Comparison of ENCODE assay signal across 1 cellular context in the genomic region with DNA sequence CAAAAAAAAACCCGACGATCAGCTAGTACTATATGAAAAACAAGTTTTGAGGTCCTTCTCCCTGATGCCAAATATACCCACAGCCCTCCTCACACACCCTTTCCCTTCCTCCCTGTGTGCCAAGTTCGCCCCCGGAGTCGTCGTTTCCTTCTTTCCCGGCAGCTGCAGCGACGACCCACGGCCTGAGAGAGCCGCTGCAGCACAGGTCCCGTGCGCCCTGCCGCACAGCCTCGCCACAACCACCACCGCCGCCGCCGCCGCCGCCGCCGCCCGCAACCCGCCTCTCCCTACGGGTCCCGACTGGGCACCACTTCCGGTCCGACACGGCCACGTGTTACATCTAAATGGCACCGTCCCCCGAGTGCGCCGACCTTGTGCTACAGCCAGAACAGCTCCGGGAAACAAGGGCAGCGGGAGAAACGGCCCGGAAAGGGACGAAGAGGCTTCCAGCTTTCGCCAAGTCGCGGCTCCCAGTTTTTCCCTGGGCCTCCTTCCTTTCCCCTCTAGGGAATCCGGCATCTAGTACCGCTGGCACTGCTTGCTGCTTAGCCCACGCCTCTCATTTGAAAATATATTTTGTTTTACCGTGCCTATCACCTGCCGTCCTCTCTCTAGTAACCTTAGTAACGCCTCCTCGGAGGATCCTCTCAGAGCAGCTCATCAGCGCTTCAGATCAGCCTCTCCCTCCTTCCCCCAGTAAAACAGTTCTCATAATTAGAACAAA.
TF ChIP-seq lines count a peak whose summit lies in the region.

A gene with protein sequence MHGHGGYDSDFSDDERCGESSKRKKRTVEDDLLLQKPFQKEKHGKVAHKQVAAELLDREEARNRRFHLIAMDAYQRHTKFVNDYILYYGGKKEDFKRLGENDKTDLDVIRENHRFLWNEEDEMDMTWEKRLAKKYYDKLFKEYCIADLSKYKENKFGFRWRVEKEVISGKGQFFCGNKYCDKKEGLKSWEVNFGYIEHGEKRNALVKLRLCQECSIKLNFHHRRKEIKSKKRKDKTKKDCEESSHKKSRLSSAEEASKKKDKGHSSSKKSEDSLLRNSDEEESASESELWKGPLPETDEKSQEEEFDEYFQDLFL (minus strand): TSS at position 315 of the 724 bp plus-strand sequence. CDS start 2,486 bp downstream, outside the sequence.

TF ChIP-seq in HepG2, 621 proteins besides CTCF, POLR2A, EP300 and RAD21 (continued from another document and continues in another):
- TF ChIP-seq, protein P1, sequence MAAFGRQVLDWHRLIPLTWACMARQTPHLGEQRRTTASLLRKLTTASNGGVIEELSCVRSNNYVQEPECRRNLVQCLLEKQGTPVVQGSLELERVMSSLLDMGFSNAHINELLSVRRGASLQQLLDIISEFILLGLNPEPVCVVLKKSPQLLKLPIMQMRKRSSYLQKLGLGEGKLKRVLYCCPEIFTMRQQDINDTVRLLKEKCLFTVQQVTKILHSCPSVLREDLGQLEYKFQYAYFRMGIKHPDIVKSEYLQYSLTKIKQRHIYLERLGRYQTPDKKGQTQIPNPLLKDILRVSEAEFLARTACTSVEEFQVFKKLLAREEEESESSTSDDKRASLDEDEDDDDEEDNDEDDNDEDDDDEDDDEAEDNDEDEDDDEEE (CRISPR knock-in tag; IDR thresholded peaks at IDR 0.05) = no peak
- TF ChIP-seq NAIF1 (CRISPR knock-in tag; IDR thresholded peaks at IDR 0.05; ENCODE audit: borderline replicate concordance) = peak; percentile 85
- TF ChIP-seq ZNF598 (CRISPR knock-in tag; IDR thresholded peaks at IDR 0.05; ENCODE audit: borderline replicate concordance) = peak; percentile 91
- peak; percentile 55; the same call in 1 of the 2 replicates for TF ChIP-seq ZFP82 (CRISPR knock-in tag; IDR thresholded peaks at IDR 0.05; ENCODE audit: borderline replicate concordance)
- peak; percentile 74; the same call in 1 of the 2 replicates for TF ChIP-seq ZNF543 (CRISPR knock-in tag; IDR thresholded peaks at IDR 0.05)
- peak; percentile 73 for TF ChIP-seq CREM (IDR thresholded peaks at IDR 0.05)
- no peak for TF ChIP-seq CREM (CRISPR knock-in tag; IDR thresholded peaks at IDR 0.05)
- peak; percentile 81; the same call in 1 of the 2 replicates for TF ChIP-seq MEIS1 (CRISPR knock-in tag; IDR thresholded peaks at IDR 0.05; ENCODE audit: borderline replicate concordance)
- TF ChIP-seq SAP130 (CRISPR knock-in tag; IDR thresholded peaks at IDR 0.05; ENCODE audit: low read depth) = peak; percentile 94
- peak; percentile 69; the same call in 1 of the 2 replicates for TF ChIP-seq EED (CRISPR knock-in tag; IDR thresholded peaks at IDR 0.05)
- TF ChIP-seq, protein P2, sequence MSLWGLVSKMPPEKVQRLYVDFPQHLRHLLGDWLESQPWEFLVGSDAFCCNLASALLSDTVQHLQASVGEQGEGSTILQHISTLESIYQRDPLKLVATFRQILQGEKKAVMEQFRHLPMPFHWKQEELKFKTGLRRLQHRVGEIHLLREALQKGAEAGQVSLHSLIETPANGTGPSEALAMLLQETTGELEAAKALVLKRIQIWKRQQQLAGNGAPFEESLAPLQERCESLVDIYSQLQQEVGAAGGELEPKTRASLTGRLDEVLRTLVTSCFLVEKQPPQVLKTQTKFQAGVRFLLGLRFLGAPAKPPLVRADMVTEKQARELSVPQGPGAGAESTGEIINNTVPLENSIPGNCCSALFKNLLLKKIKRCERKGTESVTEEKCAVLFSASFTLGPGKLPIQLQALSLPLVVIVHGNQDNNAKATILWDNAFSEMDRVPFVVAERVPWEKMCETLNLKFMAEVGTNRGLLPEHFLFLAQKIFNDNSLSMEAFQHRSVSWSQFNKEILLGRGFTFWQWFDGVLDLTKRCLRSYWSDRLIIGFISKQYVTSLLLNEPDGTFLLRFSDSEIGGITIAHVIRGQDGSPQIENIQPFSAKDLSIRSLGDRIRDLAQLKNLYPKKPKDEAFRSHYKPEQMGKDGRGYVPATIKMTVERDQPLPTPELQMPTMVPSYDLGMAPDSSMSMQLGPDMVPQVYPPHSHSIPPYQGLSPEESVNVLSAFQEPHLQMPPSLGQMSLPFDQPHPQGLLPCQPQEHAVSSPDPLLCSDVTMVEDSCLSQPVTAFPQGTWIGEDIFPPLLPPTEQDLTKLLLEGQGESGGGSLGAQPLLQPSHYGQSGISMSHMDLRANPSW (CRISPR knock-in tag; IDR thresholded peaks at IDR 0.05; ENCODE audit: borderline replicate concordance) = peak; percentile 84; the same call in 1 of the 2 replicates
- TF ChIP-seq, protein P3, sequence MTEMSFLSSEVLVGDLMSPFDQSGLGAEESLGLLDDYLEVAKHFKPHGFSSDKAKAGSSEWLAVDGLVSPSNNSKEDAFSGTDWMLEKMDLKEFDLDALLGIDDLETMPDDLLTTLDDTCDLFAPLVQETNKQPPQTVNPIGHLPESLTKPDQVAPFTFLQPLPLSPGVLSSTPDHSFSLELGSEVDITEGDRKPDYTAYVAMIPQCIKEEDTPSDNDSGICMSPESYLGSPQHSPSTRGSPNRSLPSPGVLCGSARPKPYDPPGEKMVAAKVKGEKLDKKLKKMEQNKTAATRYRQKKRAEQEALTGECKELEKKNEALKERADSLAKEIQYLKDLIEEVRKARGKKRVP (CRISPR knock-in tag; IDR thresholded peaks at IDR 0.05) = peak in 1 of 2 experiments; percentile 60; a peak in 2 of 4 replicates
- TF ChIP-seq, protein P4, sequence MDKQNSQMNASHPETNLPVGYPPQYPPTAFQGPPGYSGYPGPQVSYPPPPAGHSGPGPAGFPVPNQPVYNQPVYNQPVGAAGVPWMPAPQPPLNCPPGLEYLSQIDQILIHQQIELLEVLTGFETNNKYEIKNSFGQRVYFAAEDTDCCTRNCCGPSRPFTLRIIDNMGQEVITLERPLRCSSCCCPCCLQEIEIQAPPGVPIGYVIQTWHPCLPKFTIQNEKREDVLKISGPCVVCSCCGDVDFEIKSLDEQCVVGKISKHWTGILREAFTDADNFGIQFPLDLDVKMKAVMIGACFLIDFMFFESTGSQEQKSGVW (CRISPR knock-in tag; IDR thresholded peaks at IDR 0.05; ENCODE audit: borderline replicate concordance) = no peak
- no peak for TF ChIP-seq MYNN (CRISPR knock-in tag; IDR thresholded peaks at IDR 0.05; ENCODE audit: low read depth)
- TF ChIP-seq ZC3H13 (CRISPR knock-in tag; IDR thresholded peaks at IDR 0.05) = peak; percentile 82
- TF ChIP-seq, protein P5, sequence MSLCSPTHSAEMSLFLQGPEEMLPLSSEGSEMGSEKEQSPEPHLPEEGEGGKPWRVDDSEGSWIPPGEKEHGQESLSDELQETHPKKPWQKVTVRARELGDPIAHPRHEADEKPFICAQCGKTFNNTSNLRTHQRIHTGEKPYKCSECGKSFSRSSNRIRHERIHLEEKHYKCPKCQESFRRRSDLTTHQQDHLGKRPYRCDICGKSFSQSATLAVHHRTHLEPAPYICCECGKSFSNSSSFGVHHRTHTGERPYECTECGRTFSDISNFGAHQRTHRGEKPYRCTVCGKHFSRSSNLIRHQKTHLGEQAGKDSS (CRISPR knock-in tag; IDR thresholded peaks at IDR 0.05; ENCODE audit: borderline replicate concordance, low read depth) = peak; percentile 98
- TF ChIP-seq, protein P6, sequence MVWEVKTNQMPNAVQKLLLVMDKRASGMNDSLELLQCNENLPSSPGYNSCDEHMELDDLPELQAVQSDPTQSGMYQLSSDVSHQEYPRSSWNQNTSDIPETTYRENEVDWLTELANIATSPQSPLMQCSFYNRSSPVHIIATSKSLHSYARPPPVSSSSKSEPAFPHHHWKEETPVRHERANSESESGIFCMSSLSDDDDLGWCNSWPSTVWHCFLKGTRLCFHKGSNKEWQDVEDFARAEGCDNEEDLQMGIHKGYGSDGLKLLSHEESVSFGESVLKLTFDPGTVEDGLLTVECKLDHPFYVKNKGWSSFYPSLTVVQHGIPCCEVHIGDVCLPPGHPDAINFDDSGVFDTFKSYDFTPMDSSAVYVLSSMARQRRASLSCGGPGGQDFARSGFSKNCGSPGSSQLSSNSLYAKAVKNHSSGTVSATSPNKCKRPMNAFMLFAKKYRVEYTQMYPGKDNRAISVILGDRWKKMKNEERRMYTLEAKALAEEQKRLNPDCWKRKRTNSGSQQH (CRISPR knock-in tag; IDR thresholded peaks at IDR 0.05; ENCODE audit: low read depth) = peak; percentile 98
- TF ChIP-seq, protein P7, sequence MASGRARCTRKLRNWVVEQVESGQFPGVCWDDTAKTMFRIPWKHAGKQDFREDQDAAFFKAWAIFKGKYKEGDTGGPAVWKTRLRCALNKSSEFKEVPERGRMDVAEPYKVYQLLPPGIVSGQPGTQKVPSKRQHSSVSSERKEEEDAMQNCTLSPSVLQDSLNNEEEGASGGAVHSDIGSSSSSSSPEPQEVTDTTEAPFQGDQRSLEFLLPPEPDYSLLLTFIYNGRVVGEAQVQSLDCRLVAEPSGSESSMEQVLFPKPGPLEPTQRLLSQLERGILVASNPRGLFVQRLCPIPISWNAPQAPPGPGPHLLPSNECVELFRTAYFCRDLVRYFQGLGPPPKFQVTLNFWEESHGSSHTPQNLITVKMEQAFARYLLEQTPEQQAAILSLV (CRISPR knock-in tag; IDR thresholded peaks at IDR 0.05; ENCODE audit: borderline replicate concordance) = peak; percentile 84; the same call in 1 of the 2 replicates
- peak; percentile 100 for TF ChIP-seq SPEN (CRISPR knock-in tag; IDR thresholded peaks at IDR 0.05; ENCODE audit: low read depth)
- peak; percentile 56; the same call in 1 of the 2 replicates for TF ChIP-seq ZNF607 (CRISPR knock-in tag; IDR thresholded peaks at IDR 0.05; ENCODE audit: borderline replicate concordance)
- peak; percentile 86 for TF ChIP-seq KDM3A (CRISPR knock-in tag; IDR thresholded peaks at IDR 0.05; ENCODE audit: low read depth)
- peak; percentile 94 for TF ChIP-seq ZNF839 (CRISPR knock-in tag; IDR thresholded peaks at IDR 0.05; ENCODE audit: borderline replicate concordance)
- 0 out of 2 replicates have a peak, but pooled peaks have one; percentile 79 for TF ChIP-seq EEA1 (CRISPR knock-in tag; IDR thresholded peaks at IDR 0.05; ENCODE audit: borderline replicate concordance)
- TF ChIP-seq MIER2 (CRISPR knock-in tag; IDR thresholded peaks at IDR 0.05) = peak; percentile 74; the same call in 1 of the 2 replicates
- TF ChIP-seq CCAR2 (optimal IDR thresholded peaks at IDR 0.05; ENCODE audit: low read depth, low read length) = peak; percentile 99
- TF ChIP-seq SRY (CRISPR knock-in tag; IDR thresholded peaks at IDR 0.05) = peak; percentile 83
- no peak for TF ChIP-seq NFIB (CRISPR knock-in tag; IDR thresholded peaks at IDR 0.05; ENCODE audit: borderline replicate concordance)
- peak; percentile 99 for TF ChIP-seq ZNF772 (CRISPR knock-in tag; IDR thresholded peaks at IDR 0.05)
- TF ChIP-seq ZSCAN29 (CRISPR knock-in tag; conservative IDR thresholded peaks at IDR 0.05) = peak; percentile 36; the same call in 1 of the 2 replicates
- no peak for TF ChIP-seq ARNT (IDR thresholded peaks at IDR 0.05)
- TF ChIP-seq, protein P8, sequence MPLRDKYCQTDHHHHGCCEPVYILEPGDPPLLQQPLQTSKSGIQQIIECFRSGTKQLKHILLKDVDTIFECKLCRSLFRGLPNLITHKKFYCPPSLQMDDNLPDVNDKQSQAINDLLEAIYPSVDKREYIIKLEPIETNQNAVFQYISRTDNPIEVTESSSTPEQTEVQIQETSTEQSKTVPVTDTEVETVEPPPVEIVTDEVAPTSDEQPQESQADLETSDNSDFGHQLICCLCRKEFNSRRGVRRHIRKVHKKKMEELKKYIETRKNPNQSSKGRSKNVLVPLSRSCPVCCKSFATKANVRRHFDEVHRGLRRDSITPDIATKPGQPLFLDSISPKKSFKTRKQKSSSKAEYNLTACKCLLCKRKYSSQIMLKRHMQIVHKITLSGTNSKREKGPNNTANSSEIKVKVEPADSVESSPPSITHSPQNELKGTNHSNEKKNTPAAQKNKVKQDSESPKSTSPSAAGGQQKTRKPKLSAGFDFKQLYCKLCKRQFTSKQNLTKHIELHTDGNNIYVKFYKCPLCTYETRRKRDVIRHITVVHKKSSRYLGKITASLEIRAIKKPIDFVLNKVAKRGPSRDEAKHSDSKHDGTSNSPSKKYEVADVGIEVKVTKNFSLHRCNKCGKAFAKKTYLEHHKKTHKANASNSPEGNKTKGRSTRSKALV (CRISPR knock-in tag; IDR thresholded peaks at IDR 0.05) = peak; percentile 72; the same call in 1 of the 2 replicates
- TF ChIP-seq ZNF883 (CRISPR knock-in tag; IDR thresholded peaks at IDR 0.05; ENCODE audit: not compliant biosample characterization) = peak; percentile 92
- TF ChIP-seq ZNF644 (CRISPR knock-in tag; IDR thresholded peaks at IDR 0.05; ENCODE audit: low read depth) = peak; percentile 55; the same call in 1 of the 2 replicates
- no peak for TF ChIP-seq PTBP1 (IDR thresholded peaks at IDR 0.05; ENCODE audit: low read depth, low read length, poor library complexity, severe bottlenecking)
- peak; percentile 97 for TF ChIP-seq KAT8 (CRISPR knock-in tag; IDR thresholded peaks at IDR 0.05)
- TF ChIP-seq SIX4 (CRISPR knock-in tag; IDR thresholded peaks at IDR 0.05) = peak; percentile 46; the same call in 1 of the 2 replicates
- TF ChIP-seq FIP1L1 (IDR thresholded peaks at IDR 0.05; ENCODE audit: borderline replicate concordance, insufficient read depth, low read depth, low read length) = peak; percentile 83; the same call in 1 of the 2 replicates
- TF ChIP-seq KDM2A (CRISPR knock-in tag; IDR thresholded peaks at IDR 0.05; ENCODE audit: borderline replicate concordance, low read depth) = peak; percentile 99
- TF ChIP-seq TMF1 (CRISPR knock-in tag; IDR thresholded peaks at IDR 0.05; ENCODE audit: low read depth) = 0 out of 2 replicates have a peak, but pooled peaks have one; percentile 32
- no peak for TF ChIP-seq ZNF75D (CRISPR knock-in tag; IDR thresholded peaks at IDR 0.05; ENCODE audit: borderline replicate concordance)
- TF ChIP-seq, protein P9, sequence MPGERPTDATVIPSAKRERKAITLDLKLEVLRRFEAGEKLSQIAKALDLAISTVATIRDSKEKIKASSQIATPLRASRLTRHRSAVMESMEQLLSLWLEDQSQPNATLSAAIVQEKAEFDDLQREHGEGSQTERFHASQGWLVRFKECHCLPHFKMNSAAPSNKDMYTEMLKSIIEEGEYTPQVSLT (CRISPR knock-in tag; IDR thresholded peaks at IDR 0.05; ENCODE audit: borderline replicate concordance, low read depth) = no peak
- TF ChIP-seq, protein P10, sequence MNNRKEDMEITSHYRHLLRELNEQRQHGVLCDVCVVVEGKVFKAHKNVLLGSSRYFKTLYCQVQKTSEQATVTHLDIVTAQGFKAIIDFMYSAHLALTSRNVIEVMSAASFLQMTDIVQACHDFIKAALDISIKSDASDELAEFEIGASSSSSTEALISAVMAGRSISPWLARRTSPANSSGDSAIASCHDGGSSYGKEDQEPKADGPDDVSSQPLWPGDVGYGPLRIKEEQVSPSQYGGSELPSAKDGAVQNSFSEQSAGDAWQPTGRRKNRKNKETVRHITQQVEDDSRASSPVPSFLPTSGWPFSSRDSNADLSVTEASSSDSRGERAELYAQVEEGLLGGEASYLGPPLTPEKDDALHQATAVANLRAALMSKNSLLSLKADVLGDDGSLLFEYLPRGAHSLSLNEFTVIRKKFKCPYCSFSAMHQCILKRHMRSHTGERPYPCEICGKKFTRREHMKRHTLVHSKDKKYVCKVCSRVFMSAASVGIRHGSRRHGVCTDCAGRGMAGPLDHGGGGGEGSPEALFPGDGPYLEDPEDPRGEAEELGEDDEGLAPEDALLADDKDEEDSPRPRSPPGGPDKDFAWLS (CRISPR knock-in tag; IDR thresholded peaks at IDR 0.05; ENCODE audit: borderline replicate concordance) = no peak
- TF ChIP-seq KLF6 (CRISPR knock-in tag; IDR thresholded peaks at IDR 0.05) = peak; percentile 83; the same call in 1 of the 2 replicates
- TF ChIP-seq SIN3B (IDR thresholded peaks at IDR 0.05; ENCODE audit: low read length) = peak; percentile 79
- TF ChIP-seq TOPORS (CRISPR knock-in tag; IDR thresholded peaks at IDR 0.05) = peak; percentile 89
- peak; percentile 96 for TF ChIP-seq SSRP1 (CRISPR knock-in tag; IDR thresholded peaks at IDR 0.05)
- TF ChIP-seq ZNF615 (CRISPR knock-in tag; IDR thresholded peaks at IDR 0.05; ENCODE audit: borderline replicate concordance) = peak; percentile 73; the same call in 1 of the 2 replicates
